In genomic region chr19:35889370-35890112, GRCh38 we compare ENCODE assay signal across 1 cellular context.
TF ChIP-seq lines count a peak whose summit lies in the region.

No MANE protein-coding gene starts in this region.

TF ChIP-seq in HEK293, 187 proteins besides CTCF, POLR2A, EP300 and RAD21 (continued from another document):
- TF ChIP-seq PATZ1 (tag by site-specific recombination; IDR thresholded peaks at IDR 0.05) (0 out of 2 replicates have a peak, but pooled peaks have one; percentile 15), ZNF175 (tag by site-specific recombination; IDR thresholded peaks at IDR 0.05) (0 out of 2 replicates have a peak, but pooled peaks have one; percentile 84), BCL11B (tag by site-specific recombination; IDR thresholded peaks at IDR 0.05; ENCODE audit: low read depth) (peak; percentile 100), ZEB2 (tag by site-specific recombination; IDR thresholded peaks at IDR 0.05) (peak; percentile 70; the same call in 1 of the 2 replicates), KLF8 (tag by site-specific recombination; IDR thresholded peaks at IDR 0.05) (no peak), ZNF785 (tag by site-specific recombination; IDR thresholded peaks at IDR 0.05) (no peak), ZNF2 (tag by site-specific recombination; IDR thresholded peaks at IDR 0.05) (0 out of 2 replicates have a peak, but pooled peaks have one; percentile 63), ZNF169 (tag by site-specific recombination; IDR thresholded peaks at IDR 0.05) (no peak), ZNF645 (tag by site-specific recombination; IDR thresholded peaks at IDR 0.05) (no peak), BCL11A (tag by site-specific recombination; IDR thresholded peaks at IDR 0.05; ENCODE audit: low read depth) (peak; percentile 99), ZNF747 (tag by site-specific recombination; IDR thresholded peaks at IDR 0.05) (no peak), ZNF513 (tag by site-specific recombination; IDR thresholded peaks at IDR 0.05) (no peak), ZNF302 (tag by site-specific recombination; IDR thresholded peaks at IDR 0.05; ENCODE audit: low read depth) (no peak), ZNF692 (tag by site-specific recombination; IDR thresholded peaks at IDR 0.05) (no peak), HOXA7 (CRISPR knock-in tag; IDR thresholded peaks at IDR 0.05; ENCODE audit: borderline replicate concordance) (no peak), ZNF623 (tag by site-specific recombination; IDR thresholded peaks at IDR 0.05) (no peak), ZNF560 (tag by site-specific recombination; IDR thresholded peaks at IDR 0.05; ENCODE audit: borderline replicate concordance) (no peak), ZBTB7A (tag by site-specific recombination; IDR thresholded peaks at IDR 0.05; ENCODE audit: low read depth) (peak; percentile 72; the same call in 1 of the 2 replicates)
